ENCODE assay signal across 8 cellular contexts in the genomic region with DNA sequence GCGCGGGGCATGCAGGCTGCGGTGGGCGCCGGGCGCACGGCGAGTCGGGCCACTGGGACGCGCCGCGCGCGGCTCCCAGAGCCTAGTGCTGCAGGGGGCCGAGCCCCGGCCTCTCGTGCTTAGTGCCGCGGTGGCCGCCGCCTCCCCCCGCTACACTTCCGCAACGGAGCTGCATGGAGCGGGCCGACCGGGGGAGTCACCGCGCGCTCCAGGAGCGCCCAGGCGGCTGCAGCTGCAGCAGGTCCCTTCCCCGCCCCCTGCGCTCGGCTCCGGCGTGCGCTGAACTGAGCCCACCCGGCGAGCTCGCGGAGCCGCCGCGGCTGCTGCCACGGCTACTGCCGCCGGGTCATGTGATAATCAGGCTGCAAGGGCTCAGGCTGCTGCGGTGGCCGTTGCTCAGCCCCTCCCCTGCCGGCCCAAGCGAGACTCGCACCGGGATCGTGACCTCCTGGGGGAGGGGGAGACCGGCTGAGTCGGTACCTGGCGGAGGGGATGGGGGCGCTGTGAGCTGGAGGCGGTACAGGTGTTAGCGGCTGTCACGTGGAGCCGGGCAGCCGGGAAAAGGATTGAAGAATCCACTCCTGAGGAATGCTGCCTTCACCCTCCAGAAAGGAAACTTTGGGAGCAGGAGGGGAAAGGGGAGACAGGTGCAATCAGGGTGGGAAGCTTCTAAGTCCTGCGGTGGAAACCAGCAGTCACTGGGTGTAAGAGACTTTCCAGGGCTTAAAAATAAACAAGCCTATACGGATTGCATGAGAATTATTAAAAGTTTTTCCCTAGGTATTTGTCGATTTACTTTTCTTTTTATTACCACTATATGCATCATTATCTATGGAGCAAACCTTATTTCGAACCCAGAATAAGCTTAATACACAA. TPM values are rescaled to one million over a fixed set of nuclear protein-coding genes. Genes with fewer than 3 reads are reported as not detected.
DNase-seq lines count a peak whose midpoint lies in the region; ATAC-seq and TF ChIP-seq lines count a peak whose summit lies in the region.

A gene with protein sequence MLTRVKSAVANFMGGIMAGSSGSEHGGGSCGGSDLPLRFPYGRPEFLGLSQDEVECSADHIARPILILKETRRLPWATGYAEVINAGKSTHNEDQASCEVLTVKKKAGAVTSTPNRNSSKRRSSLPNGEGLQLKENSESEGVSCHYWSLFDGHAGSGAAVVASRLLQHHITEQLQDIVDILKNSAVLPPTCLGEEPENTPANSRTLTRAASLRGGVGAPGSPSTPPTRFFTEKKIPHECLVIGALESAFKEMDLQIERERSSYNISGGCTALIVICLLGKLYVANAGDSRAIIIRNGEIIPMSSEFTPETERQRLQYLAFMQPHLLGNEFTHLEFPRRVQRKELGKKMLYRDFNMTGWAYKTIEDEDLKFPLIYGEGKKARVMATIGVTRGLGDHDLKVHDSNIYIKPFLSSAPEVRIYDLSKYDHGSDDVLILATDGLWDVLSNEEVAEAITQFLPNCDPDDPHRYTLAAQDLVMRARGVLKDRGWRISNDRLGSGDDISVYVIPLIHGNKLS (minus strand): TSS at position 352 of the 876 bp plus-strand sequence. CDS start 414 bp downstream, outside the sequence.

- peaks cover 6% of the 10 kb centered on the region for H3K4me1 ChIP-seq in RWPE2 (ENCODE audit: insufficient read depth, poor library complexity, severe bottlenecking)
- no peaks in the 10 kb centered on the region for H3K4me1 ChIP-seq in breast epithelium
- peaks cover 29% of the 10 kb centered on the region for H3K4me1 ChIP-seq in iPS-20b (ENCODE audit: insufficient read depth, low read length)
- peaks cover 5 to 6% of the 10 kb centered on the region in 2 donors for H3K4me1 ChIP-seq in gastrocnemius medialis

- H3K27me3 ChIP-seq in RWPE2 (ENCODE audit: insufficient read depth, poor library complexity, severe bottlenecking) (peaks cover 70% of the 10 kb centered on the region), breast epithelium (no peaks in the 10 kb centered on the region), iPS-20b (ENCODE audit: insufficient read depth, low read length) (peaks cover 9% of the 10 kb centered on the region; the same call in 1 of the 2 replicates), gastrocnemius medialis (no peaks in the 10 kb centered on the region)

- TF ChIP-seq CTCF in LNCAP (IDR thresholded peaks at IDR 0.05), result peak; percentile 79
- TF ChIP-seq CTCF in RWPE2 (IDR thresholded peaks at IDR 0.05; ENCODE audit: poor library complexity, severe bottlenecking), result peak; percentile 28
- TF ChIP-seq CTCF in breast epithelium (IDR thresholded peaks at IDR 0.05), result peak; percentile 18 to 42 (median 36)
- peak; percentile 25 to 59 (median 52) for TF ChIP-seq CTCF in gastrocnemius medialis (IDR thresholded peaks at IDR 0.05 in 4 of 5, conservative IDR thresholded peaks at IDR 0.05 in 1 of 5)

- peak within 1 kb of the TSS; percentile 76 for H3K9ac ChIP-seq in iPS-20b (ENCODE audit: low read depth, low read length)

- no peaks in the 10 kb centered on the region for H3K9me3 ChIP-seq in RWPE2 (ENCODE audit: severe bottlenecking)
- H3K9me3 ChIP-seq in breast epithelium, result no peaks in the 10 kb centered on the region
- H3K9me3 ChIP-seq in iPS-20b (ENCODE audit: insufficient read depth, low read depth, low read length), result no peaks in the 10 kb centered on the region
- no peaks in the 10 kb centered on the region for H3K9me3 ChIP-seq in gastrocnemius medialis

- H3K27ac ChIP-seq in RWPE2 (ENCODE audit: poor library complexity, severe bottlenecking) (no peak within 1 kb of the TSS), breast epithelium (peak within 1 kb of the TSS; percentile 8 to 9), iPS-20b (ENCODE audit: low read length) (peak within 1 kb of the TSS; percentile 30), gastrocnemius medialis (peak within 1 kb of the TSS; percentile 27 to 87 (median 66))

- ATAC-seq in RWPE2 (ENCODE audit: low read depth) (peak; percentile 62), gastrocnemius medialis (peak; percentile 72)

- H3K36me3 ChIP-seq in RWPE2 (ENCODE audit: low read depth) (no peaks in the 10 kb centered on the region), breast epithelium (no peaks in the 10 kb centered on the region), iPS-20b (ENCODE audit: insufficient read depth, low read depth, low read length) (no peaks in the 10 kb centered on the region), gastrocnemius medialis (no peaks in the 10 kb centered on the region)

- DNase-seq in SIG-M5 treated with dmso at 0.1 percent for 504 hours (lab: John Stamatoyannopoulos, UW; ENCODE audit: unreplicated experiment), result peak; percentile 70
- no peak for DNase-seq in SIG-M5 (lab: John Stamatoyannopoulos, UW)
- peak; percentile 6 for DNase-seq in HCEC 1CT
- peak; percentile 64 for DNase-seq in RWPE2 (ENCODE audit: low spot score)
- peak; percentile 33 to 86 for DNase-seq in breast epithelium (ENCODE audit: low spot score in 2 of 2)
- peak; percentile 50 to 68 for DNase-seq in gastrocnemius medialis

- intact Hi-C loops in breast epithelium (cut with DNase I; ENCODE audit: low total_unique reads), result no loop called here
- intact Hi-C loops in gastrocnemius medialis (cut with DNase I; ENCODE audit: low total_unique reads), result loop anchor here (10.0 kb wide), 1 partner anchor 120 kb away; no protein-coding TSS in a partner anchor

- H3K4me3 ChIP-seq in RWPE2 (ENCODE audit: severe bottlenecking), result peak within 1 kb of the TSS; percentile 42
- H3K4me3 ChIP-seq in breast epithelium, result peak within 1 kb of the TSS; percentile 74 to 79 (median 78)
- peak within 1 kb of the TSS; percentile 83 for H3K4me3 ChIP-seq in iPS-20b (ENCODE audit: low read length)
- H3K4me3 ChIP-seq in gastrocnemius medialis, result peak within 1 kb of the TSS; percentile 64 to 92 (median 72)

- TF ChIP-seq POLR2A in breast epithelium (IDR thresholded peaks at IDR 0.05) (no peak), gastrocnemius medialis (IDR thresholded peaks at IDR 0.05) (peak in 1 of 2 donors; percentile 60)

- in situ Hi-C loops in gastrocnemius medialis (cut with MboI; ENCODE audit: low sequenced_read_pairs in 4 of 4), result loop anchor here in 1 of 4 donors (25.0 kb wide), 1 partner anchor 102 kb away; no protein-coding TSS in a partner anchor

RNA-seq across cellular contexts. Expression of the gene that starts here (rescaled TPM):
- total RNA-seq in breast epithelium (10 to 100 TPM in 2 of 3 donors, 1 to 10 TPM in 1; 2.2 to 15.4 (median 13.5) TPM), gastrocnemius medialis (1 to 10 TPM in 2 of 4 donors, under 1 TPM in 2; 0.46 to 3.4 (median 1.3) TPM)

Comparison
In these comparisons a context has a peak if more than half of its experiments do, and no peak if none do; other contexts are left out.
1. CTCF ChIP-seq: peak in every context shown above with its lines; median percentile 79 in LNCAP; 52 in gastrocnemius medialis; 36 in breast epithelium; 28 in RWPE2.